ENCODE assay signal across 21 cellular contexts in genomic region chr11:128988224-128988970, GRCh38.
"Had no signal": no experiment of that assay in that cellular context is flagged by ENCODE, and none has a peak within 500 bp of the region (broad histone marks: within the 10 kb centered on the region; RNA-seq: fewer than 3 reads in every experiment).

No MANE protein-coding gene starts in this region.

- DNase-seq: effector CD8-positive, alpha-beta T cell; endodermal cell; foreskin fibroblast; gastrocnemius medialis; head of caudate nucleus; left lung; mesendoderm; midbrain; naive thymus-derived CD4-positive, alpha-beta T cell; right lobe of liver; small intestine; stimulated activated CD4-positive, alpha-beta T cell treated with anti-CD3 and anti-CD28 coated beads, Interleukin-15, amount 100 ng/mL, for 24 hours; stimulated activated CD4-positive, alpha-beta T cell treated with anti-CD3 and anti-CD28 coated beads, Interleukin-2, amount 100 ng/mL, for 48 hours; stimulated activated naive B cell treated with anti-CD40 and anti-IgM and Interleukin-4, amounts not matched to agents 10 μg/mL and 1 μg/mL and 100 μg/mL, for 72 hours; stimulated activated naive CD8-positive, alpha-beta T cell treated with anti-CD3 and anti-CD28 coated beads, Interleukin-15, amount 100 ng/mL, for 72 hours; trophoblast cell had no signal

- H3K27ac ChIP-seq: epithelial cell of prostate, gastrocnemius medialis, left lung, neural progenitor cell, parathyroid adenoma, right lobe of liver, suprapubic skin, vagina had no signal

- H3K4me3 ChIP-seq: gastrocnemius medialis, left lung, neural progenitor cell, right lobe of liver, suprapubic skin, vagina had no signal
